ENCODE assay signal across 20 cellular contexts in genomic region chr4:25347971-25348370, GRCh38.
"Had no signal": no experiment of that assay in that cellular context is flagged by ENCODE, and none has a peak within 500 bp of the region (broad histone marks: within the 10 kb centered on the region; RNA-seq: fewer than 3 reads in every experiment).

No MANE protein-coding gene starts in this region.

- H3K36me3 ChIP-seq: brain microvascular endothelial cell had no signal

- ATAC-seq: activated CD8-positive, alpha-beta memory T cell treated with anti-CD3 and anti-CD28 coated beads, Interleukin-2, amount 10 ng/mL, durations not matched to agents 7 days and 5 days; PC-3; T-helper 17 cell had no signal

- H3K27ac ChIP-seq: brain microvascular endothelial cell, KMS-11 had no signal

- DNase-seq: activated B cell treated with CpG ODN at 0.5 μM for 24 hours; activated CD4-positive, alpha-beta T cell treated with anti-CD3 and anti-CD28 coated beads for 1 hour; activated CD4-positive, alpha-beta T cell treated with anti-CD3 and anti-CD28 coated beads, Interleukin-2, amount 10 ng/mL, durations not matched to agents 24 days and 14 days; activated CD4-positive, alpha-beta T cell treated with anti-CD3 and anti-CD28 coated beads, Interleukin-2, amount 50 U/mL, for 48 hours; activated CD8-positive, alpha-beta memory T cell treated with anti-CD3 and anti-CD28 coated beads, Interleukin-2, amount 10 ng/mL, durations not matched to agents 7 days and 5 days; activated effector memory CD4-positive, alpha-beta T cell treated with anti-CD3 and anti-CD28 coated beads, Interleukin-2, amount 50 U/mL, for 16 hours; activated naive CD4-positive, alpha-beta T cell treated with anti-CD3 and anti-CD28 coated beads, Interleukin-2, amount 10 ng/mL, durations not matched to agents 7 days and 5 days; activated naive CD8-positive, alpha-beta T cell treated with anti-CD3 and anti-CD28 coated beads for 36 hours; activated T-cell treated with anti-CD3 and anti-CD28 coated beads, Interleukin-2, amount 50 U/mL, for 24 hours; brain microvascular endothelial cell; cerebellar nuclear complex; MV-4-11; NCI-H1092 treated with DMSO at 0.1 percent for 48 hours; NCI-H510A treated with DMSO at 0.1 percent for 48 hours; PC-3; SHP77 treated with DMSO at 0.1 percent for 48 hours; T-helper 17 cell; T-helper 9 cell had no signal

- H3K4me2 ChIP-seq: KMS-11 had no signal

- FAIRE-seq: colon had no signal

- H3K27me3 ChIP-seq: brain microvascular endothelial cell had no signal

- H3K9ac ChIP-seq: KMS-11 had no signal
